21 cellular contexts compared by ENCODE assay signal in genomic region chr11:102166175-102166574, GRCh38.
"Had no signal": no experiment of that assay in that cellular context is flagged by ENCODE, and none has a peak within 500 bp of the region (broad histone marks: within the 10 kb centered on the region; RNA-seq: fewer than 3 reads in every experiment).

No MANE protein-coding gene starts in this region.

- H3K27ac ChIP-seq: adrenal gland, esophagus muscularis mucosa, gastroesophageal sphincter, sigmoid colon, thyroid gland, VCaP had no signal

- H3K9me3 ChIP-seq: adrenal gland, ascending aorta, esophagus muscularis mucosa, gastroesophageal sphincter, sigmoid colon, thyroid gland had no signal

- DNase-seq: activated CD4-positive, CD25-positive, alpha-beta regulatory T cell treated with anti-CD3 and anti-CD28 coated beads, Interleukin-2, amount 50 U/mL, for 72 hours; activated CD8-positive, alpha-beta memory T cell treated with anti-CD3 and anti-CD28 coated beads for 24 hours; activated CD8-positive, alpha-beta memory T cell treated with anti-CD3 and anti-CD28 coated beads, Interleukin-2, amount 50 U/mL, for 4 hours; activated T-cell treated with anti-CD3 and anti-CD28 coated beads, Interleukin-2, amount 50 U/mL, for 24 hours; adrenal gland; effector memory CD8-positive, alpha-beta T cell; head of caudate nucleus; left cardiac atrium; occipital lobe; posterior cingulate gyrus; sigmoid colon; stimulated activated CD4-positive, alpha-beta T cell treated with anti-CD3 and anti-CD28 coated beads, Interleukin-4, amount 100 ng/mL, for 24 hours; substantia nigra; T-cell; thyroid gland had no signal

- ATAC-seq: activated naive CD4-positive, alpha-beta T cell treated with anti-CD3 and anti-CD28 coated beads, Interleukin-2, amount 50 U/mL, for 72 hours; activated T-helper 17 cell treated with anti-CD3 and anti-CD28 coated beads, Interleukin-2, amount 50 U/mL, for 72 hours; effector memory CD8-positive, alpha-beta T cell; gastroesophageal sphincter; left cardiac atrium; T-cell had no signal

- H3K27me3 ChIP-seq: adrenal gland, ascending aorta, esophagus muscularis mucosa, gastroesophageal sphincter, sigmoid colon, thyroid gland had no signal

- H3K4me3 ChIP-seq: adrenal gland, ascending aorta, esophagus muscularis mucosa, gastroesophageal sphincter, sigmoid colon, thyroid gland had no signal

- H3K36me3 ChIP-seq: adrenal gland, thyroid gland had no signal
